8 cellular contexts compared by ENCODE assay signal in genomic region chr11:6233984-6234313, GRCh38. TPM values are rescaled to one million over a fixed set of nuclear protein-coding genes. Genes with fewer than 3 reads are reported as not detected.
DNase-seq lines count a peak whose midpoint lies in the region; ATAC-seq and TF ChIP-seq lines count a peak whose summit lies in the region.
"Had no signal": no experiment of that assay in that cellular context is flagged by ENCODE, and none has a peak within 500 bp of the region (broad histone marks: within the 10 kb centered on the region; RNA-seq: fewer than 3 reads in every experiment).

No MANE protein-coding gene starts in this region.

- H3K9me3 Mint-ChIP-seq in H9 = no peaks in the 10 kb centered on the region

- no peak overlapping the region for H3K27ac ChIP-seq in H9 (ENCODE audit: insufficient read length, low read depth, low read length)
- peak overlapping the region; percentile 81 for H3K27ac ChIP-seq in Panc1 (ENCODE audit: low read length)
- peak overlapping the region; percentile 82 to 92 (median 88) for H3K27ac ChIP-seq in esophagus muscularis mucosa (replicated peaks in 1 of 4)
- H3K27ac ChIP-seq in prostate gland = peak overlapping the region; percentile 78 to 85

- no peak overlapping the region for H2BK20ac ChIP-seq in H9 (ENCODE audit: low read depth, low read length, poor library complexity, severe bottlenecking)

- H3K18ac ChIP-seq in H9 (ENCODE audit: insufficient read length, low read depth, low read length) = peak overlapping the region; percentile 85

- no peak for TF ChIP-seq EP300 in esophagus muscularis mucosa (IDR thresholded peaks at IDR 0.05)

- peak; percentile 4 for ATAC-seq in Panc1
- no peak for ATAC-seq in HG03095 (IDR thresholded peaks at IDR 0.05; ENCODE audit: unreplicated experiment)

- H3K9me3 ChIP-seq in H9 (ENCODE audit: control insufficient read depth, low read depth, low read length) = no peaks in the 10 kb centered on the region
- no peaks in the 10 kb centered on the region for H3K9me3 ChIP-seq in Panc1 (ENCODE audit: control insufficient read depth, insufficient read depth, low read depth, low read length)
- H3K9me3 ChIP-seq in esophagus muscularis mucosa = no peaks in the 10 kb centered on the region
- no peaks in the 10 kb centered on the region for H3K9me3 ChIP-seq in prostate gland

- TF ChIP-seq POLR2A in esophagus muscularis mucosa (IDR thresholded peaks at IDR 0.05; ENCODE audit: low read depth) = no peak
- no peak for TF ChIP-seq POLR2A in prostate gland (IDR thresholded peaks at IDR 0.05)

- H3K4me1 ChIP-seq in H9 (ENCODE audit: insufficient read depth, low read length) (no peaks in the 10 kb centered on the region), Panc1 (ENCODE audit: control insufficient read depth, insufficient read depth, low read length) (peaks cover 11% of the 10 kb centered on the region), esophagus muscularis mucosa (peaks cover 9 to 36% (median 33%) of the 10 kb centered on the region in 4 donors), prostate gland (replicated peaks) (no peaks in the 10 kb centered on the region)

- peaks cover 7% of the 10 kb centered on the region for H3K23me2 ChIP-seq in H9 (ENCODE audit: insufficient read length, low read depth, low read length, poor library complexity, severe bottlenecking)

- in situ Hi-C loops in Panc1 (cut with HindIII; ENCODE audit: low pct_unique_long_range_greater_than_20kb, low sequenced_read_pairs) = no loop called here

- H3K4me1 Mint-ChIP-seq in H9 = peaks cover 11 to 14% of the 10 kb centered on the region in 2 experiments

- no peak overlapping the region for H2AK5ac ChIP-seq in H9 (ENCODE audit: insufficient read length, low read length)

- no peaks in the 10 kb centered on the region for H3K79me1 ChIP-seq in H9 (ENCODE audit: insufficient read depth, low read depth, low read length, poor library complexity, severe bottlenecking)

- H3K27me3 ChIP-seq in H9 (ENCODE audit: insufficient read depth, low read length) (no peaks in the 10 kb centered on the region), Panc1 (ENCODE audit: control insufficient read depth, insufficient read depth, low read length) (peaks cover 3% of the 10 kb centered on the region; the same call in 1 of the 2 replicates), esophagus muscularis mucosa (no peaks in the 10 kb centered on the region), prostate gland (replicated peaks; ENCODE audit: insufficient read depth) (no peaks in the 10 kb centered on the region)

- no peak overlapping the region for H3T11ph ChIP-seq in H9 (ENCODE audit: low read length)

- H4K8ac ChIP-seq in H9 (replicated peaks; ENCODE audit: insufficient read length, low read depth, low read length) = no peak overlapping the region

- H2BK12ac ChIP-seq in H9 (ENCODE audit: insufficient read length, low read depth, low read length) = no peak overlapping the region

- H4K5ac ChIP-seq in H9 (ENCODE audit: insufficient read length, low read depth, low read length) = no peak overlapping the region

- H3K23ac ChIP-seq in H9 (ENCODE audit: insufficient read length, low read depth, low read length) = no peak overlapping the region

- no CpG with 5 or more reads among the region's 9 CpGs for WGBS in H9 (ENCODE audit: extremely low coverage, insufficient read length, low lambda C conversion rate)
- WGBS in esophagus muscularis mucosa = under 1% methylated on average over 9 of the region's 9 CpGs
- WGBS in prostate gland = under 1% methylated on average over 9 of the region's 9 CpGs

- H3K4ac ChIP-seq in H9 (ENCODE audit: low read depth, low read length) = no peak overlapping the region

- peak overlapping the region; percentile 91 for H3K14ac ChIP-seq in H9 (ENCODE audit: insufficient read depth, low read length)

- no peak overlapping the region for H2BK15ac ChIP-seq in H9 (ENCODE audit: low read depth, low read length)

- CTCF ChIA-PET in Panc1 (lab: Charles Lee) = interaction anchor here (0.6 to 1.6 kb wide), 2 partner anchors 55 to 129 kb away, joined by 5 to 8 read pairs; no protein-coding TSS in a partner anchor

- H4K20me1 ChIP-seq in H9 (ENCODE audit: control insufficient read depth, insufficient read depth, insufficient read length) = no peaks in the 10 kb centered on the region

- DNase-seq in H9 (no peak), Panc1 (ENCODE audit: low read depth, low spot score) (no peak), esophagus muscularis mucosa (ENCODE audit: extremely low spot score) (no peak), prostate gland (ENCODE audit: low spot score) (no peak), germinal center (ENCODE audit: low spot score) (no peak), MV-4-11 (lab: John Stamatoyannopoulos, UW) (no peak)

- peaks cover 13% of the 10 kb centered on the region; the same call in 1 of the 2 replicates for H3K79me2 ChIP-seq in H9 (ENCODE audit: insufficient read depth, low read length)

- H3K36me3 Mint-ChIP-seq in H9 (ENCODE audit: insufficient read depth in 1 of 3, low read depth in 3 of 3) = no peaks in the 10 kb centered on the region

- H4K91ac ChIP-seq in H9 (ENCODE audit: insufficient read length, low read depth, low read length) = no peak overlapping the region

- H3K9ac ChIP-seq in H9 (ENCODE audit: extremely low read depth, insufficient read length, low read length) = peak overlapping the region; percentile 77

- H3K36me3 ChIP-seq in Panc1 (ENCODE audit: control insufficient read depth, insufficient read depth, low read length) (no peaks in the 10 kb centered on the region; the same call in 1 of the 2 replicates), esophagus muscularis mucosa (no peaks in the 10 kb centered on the region), prostate gland (no peaks in the 10 kb centered on the region)

- TF ChIP-seq CTCF in H9 (conservative IDR thresholded peaks at IDR 0.05) (no peak), Panc1 (IDR thresholded peaks at IDR 0.05) (no peak), esophagus muscularis mucosa (IDR thresholded peaks at IDR 0.05) (no peak), prostate gland (IDR thresholded peaks at IDR 0.05) (no peak)

- peak overlapping the region; percentile 99 for H3K4me3 Mint-ChIP-seq in H9

- no peak overlapping the region for H2AFZ ChIP-seq in H9 (ENCODE audit: low read length)

- intact Hi-C loops in Panc1 (cut with micrococcal nuclease; ENCODE audit: unreplicated experiment) = no loop called here
- intact Hi-C loops in esophagus muscularis mucosa (cut with DNase I) = loop anchor here (5.0 kb wide), 2 partner anchors 83 to 448 kb away; partner anchors contain the start of gene MRPL17
- intact Hi-C loops in prostate gland (cut with DNase I) = loop anchor here (2.0 kb wide), 1 partner anchor 85 kb away; no protein-coding TSS in a partner anchor

- no peak overlapping the region for H2BK5ac ChIP-seq in H9 (ENCODE audit: insufficient read length, low read length)

- peak overlapping the region; percentile 97 for H3K4me2 ChIP-seq in H9 (ENCODE audit: insufficient read depth, insufficient read length, low read length)

- no peak overlapping the region for H2BK120ac ChIP-seq in H9 (ENCODE audit: low read depth, low read length, poor library complexity, severe bottlenecking)

- peak overlapping the region; percentile 66 to 81 for H3K4me3 ChIP-seq in Panc1 (ENCODE audit: low read depth in 2 of 2, low read length in 2 of 2)
- H3K4me3 ChIP-seq in esophagus muscularis mucosa = peak overlapping the region; percentile 68 to 93 (median 74)
- H3K4me3 ChIP-seq in prostate gland = peak overlapping the region; percentile 63 to 70

- H3K56ac ChIP-seq in H9 (ENCODE audit: insufficient read length, low read depth, low read length) = no peak overlapping the region

- peak overlapping the region; percentile 87 to 99 (median 97); a peak in 6 of 7 replicates for H3K27ac Mint-ChIP-seq in H9

- peaks cover 4% of the 10 kb centered on the region for H3K27me3 Mint-ChIP-seq in H9 (ENCODE audit: low read depth)

- POLR2A ChIA-PET in Panc1 (lab: Charles Lee) = interaction anchor here (0.7 kb wide), 1 partner anchor 18 kb away, joined by 3 read pairs; no protein-coding TSS in a partner anchor

- BruUV-seq in Panc1 (replicated peaks; lab: Mats Ljungman, UMichigan) = no TSS peak

RNA-seq across cellular contexts. Expression of gene FHIP1B, which starts 0.5 kb away (rescaled TPM):
- 27.4 and 28.5 TPM in 2 replicates for total RNA-seq in H9 (2021)
- 42.8 TPM for total RNA-seq in Panc1 (2021; ENCODE audit: unreplicated experiment)
- polyA plus RNA-seq in Panc1 (2012; ENCODE audit: insufficient read length) = 47.5 TPM
- total RNA-seq in esophagus muscularis mucosa = 10 to 100 TPM; 22.6 to 39.3 (median 30.1) TPM
- total RNA-seq in prostate gland = 100 to 1,000 TPM in 1 of 2 donors, 10 to 100 TPM in 1; 50.6 to 105 TPM

RNA-seq across cellular contexts. Expression of gene CNGA4, which starts 4.9 kb away (rescaled TPM):
- total RNA-seq in H9 (2021) (0.11 and 0.20 TPM in 2 replicates), Panc1 (2021; ENCODE audit: unreplicated experiment) (0.62 TPM), esophagus muscularis mucosa (not detected), prostate gland (1 to 10 TPM in 1 of 2 donors, under 1 TPM in 1; 0.27 to 2.0 TPM)
- 0.23 TPM for polyA plus RNA-seq in Panc1 (2012; ENCODE audit: insufficient read length)
- total RNA-seq: subcutaneous adipose tissue had no signal

RNA-seq across cellular contexts. Expression of gene CCKBR, which starts 25.7 kb away (rescaled TPM):
- total RNA-seq in H9 (2021) = 10.6 and 10.9 TPM in 2 replicates
- total RNA-seq in Panc1 (2021; ENCODE audit: unreplicated experiment) = not detected
- polyA plus RNA-seq in Panc1 (2012; ENCODE audit: insufficient read length) = not detected
- not detected for total RNA-seq in esophagus muscularis mucosa
- not detected for total RNA-seq in prostate gland
- total RNA-seq: subcutaneous adipose tissue had no signal

RNA-seq across cellular contexts. Expression of gene C11orf42, which starts 28.6 kb away (rescaled TPM):
- total RNA-seq in H9 (2021) (not detected in 2 replicates), Panc1 (2021; ENCODE audit: unreplicated experiment) (not detected), esophagus muscularis mucosa (not detected), prostate gland (1 to 10 TPM in 1 of 2 donors, not detected in 1; 2.4 TPM)
- 0.19 TPM for polyA plus RNA-seq in Panc1 (2012; ENCODE audit: insufficient read length)
- total RNA-seq: subcutaneous adipose tissue had no signal

RNA-seq across cellular contexts. Expression of gene OR52W1, which starts 34.9 kb away (rescaled TPM):
- total RNA-seq in H9 (2021) (not detected in 2 replicates), Panc1 (2021; ENCODE audit: unreplicated experiment) (not detected), esophagus muscularis mucosa (not detected), prostate gland (not detected)
- not detected for polyA plus RNA-seq in Panc1 (2012; ENCODE audit: insufficient read length)
- total RNA-seq: subcutaneous adipose tissue had no signal

Comparison
In these comparisons a context has a peak if more than half of its experiments do, and no peak if none do; other contexts are left out.
1. RNA of gene CCKBR, which starts 25.7 kb away (total RNA-seq): 10.6 to 10.9 TPM in H9; not detected in Panc1 (single experiment), not detected in esophagus muscularis mucosa and not detected in prostate gland; every median in the first group is over 10 times any median in the second.
2. Peak in every context shown above with its lines, with median percentiles within 50 percentile points of each other: H3K4me3 ChIP-seq.